23 cellular contexts compared by ENCODE assay signal in genomic region chr17:18291718-18292540, GRCh38. TPM values are rescaled to one million over a fixed set of nuclear protein-coding genes. Genes with fewer than 3 reads are reported as not detected.
DNase-seq lines count a peak whose midpoint lies in the region; ATAC-seq and TF ChIP-seq lines count a peak whose summit lies in the region.
"Had no signal": no experiment of that assay in that cellular context is flagged by ENCODE, and none has a peak within 500 bp of the region (broad histone marks: within the 10 kb centered on the region; RNA-seq: fewer than 3 reads in every experiment).

No MANE protein-coding gene starts in this region.

- no peaks in the 10 kb centered on the region for H3K79me2 ChIP-seq in osteoblast (ENCODE audit: insufficient read depth, low read length)

- no peak overlapping the region for H3K4me2 ChIP-seq in osteoblast (ENCODE audit: insufficient read depth, low read length)
- H3K4me2 ChIP-seq: A549 had no signal

- H3K36me3 ChIP-seq in osteoblast (ENCODE audit: insufficient read depth, low read length) (peaks cover 49% of the 10 kb centered on the region), spleen (peaks cover 6 to 99% (median 74%) of the 10 kb centered on the region in 6 donors)

- H3K36me3 Mint-ChIP-seq in activated T-cell treated with anti-CD3 and anti-CD28 coated beads, Interleukin-2, amount 50 U/mL, for 72 hours (ENCODE audit: insufficient read depth in 2 of 2), result peaks cover 10 to 15% of the 10 kb centered on the region in 2 donors
- H3K36me3 Mint-ChIP-seq in endothelial cell (ENCODE audit: low read depth, unreplicated experiment), result peaks cover 43% of the 10 kb centered on the region

- peak overlapping the region; percentile 63 for H3K27ac Mint-ChIP-seq in activated T-cell treated with anti-CD3 and anti-CD28 coated beads, Interleukin-2, amount 50 U/mL, for 72 hours
- H3K27ac Mint-ChIP-seq in endothelial cell (ENCODE audit: unreplicated experiment), result peak overlapping the region; percentile 26
- H3K27ac Mint-ChIP-seq: CD8-positive, alpha-beta T cell had no signal

- ATAC-seq in activated T-cell treated with anti-CD3 and anti-CD28 coated beads, Interleukin-2, amount 50 U/mL, for 72 hours (replicated peaks in 1 of 2), result no peak
- ATAC-seq: CD8-positive, alpha-beta T cell; GM12878; PC-3 had no signal

- H3K4me3 Mint-ChIP-seq in activated T-cell treated with anti-CD3 and anti-CD28 coated beads, Interleukin-2, amount 50 U/mL, for 72 hours, result no peak overlapping the region
- peak overlapping the region; percentile 51 for H3K4me3 Mint-ChIP-seq in endothelial cell (ENCODE audit: unreplicated experiment)
- H3K4me3 Mint-ChIP-seq: CD8-positive, alpha-beta T cell had no signal

- H3K4me1 Mint-ChIP-seq in activated T-cell treated with anti-CD3 and anti-CD28 coated beads, Interleukin-2, amount 50 U/mL, for 72 hours (ENCODE audit: low read depth), result no peaks in the 10 kb centered on the region
- H3K4me1 Mint-ChIP-seq in endothelial cell (ENCODE audit: unreplicated experiment), result no peaks in the 10 kb centered on the region

- H3K4me1 ChIP-seq in osteoblast (ENCODE audit: insufficient read depth, low read length) (no peaks in the 10 kb centered on the region), spleen (peaks cover 0 to 10% (median 3%) of the 10 kb centered on the region in 6 donors)
- H3K4me1 ChIP-seq: A549, Caco-2 had no signal

- no peaks in the 10 kb centered on the region for H3K27me3 ChIP-seq in osteoblast (ENCODE audit: insufficient read depth, low read length)
- H3K27me3 ChIP-seq in spleen (replicated peaks in 1 of 7), result no peaks in the 10 kb centered on the region

- POLR2A ChIA-PET in GM10248 (lab: Yijun Ruan, JAX), result no interaction called here

- no peaks in the 10 kb centered on the region for H3K27me3 Mint-ChIP-seq in activated T-cell treated with anti-CD3 and anti-CD28 coated beads, Interleukin-2, amount 50 U/mL, for 72 hours (ENCODE audit: low read depth)
- peaks cover 2% of the 10 kb centered on the region for H3K27me3 Mint-ChIP-seq in endothelial cell (ENCODE audit: unreplicated experiment)

- H3K9me3 Mint-ChIP-seq in activated T-cell treated with anti-CD3 and anti-CD28 coated beads, Interleukin-2, amount 50 U/mL, for 72 hours, result no peaks in the 10 kb centered on the region
- no peaks in the 10 kb centered on the region for H3K9me3 Mint-ChIP-seq in endothelial cell (ENCODE audit: unreplicated experiment)
- H3K9me3 Mint-ChIP-seq: CD8-positive, alpha-beta T cell had no signal

- CTCF ChIA-PET in GM10248 (lab: Yijun Ruan, JAX), result no interaction called here

- TF ChIP-seq POLR2A in spleen (IDR thresholded peaks at IDR 0.05), result no peak

- no peaks in the 10 kb centered on the region for H4K20me1 ChIP-seq in osteoblast (ENCODE audit: insufficient read depth, low read length)

- no peak overlapping the region for H3K27ac ChIP-seq in osteoblast (ENCODE audit: low read depth, low read length)
- no peak overlapping the region for H3K27ac ChIP-seq in spleen
- H3K27ac ChIP-seq: A549 had no signal

- H3K4me3 ChIP-seq in osteoblast (ENCODE audit: insufficient read depth, low read length) (no peak overlapping the region), spleen (no peak overlapping the region), foreskin fibroblast (ENCODE audit: low read depth in 1 of 2, low read length in 2 of 2) (no peak overlapping the region)
- H3K4me3 ChIP-seq: A549, GM12878 had no signal

- no peak for DNase-seq in activated T-cell treated with anti-CD3 and anti-CD28 coated beads, Interleukin-2, amount 50 U/mL, for 72 hours
- no peak for DNase-seq in activated T-cell treated with anti-CD3 and anti-CD28 coated beads, Interleukin-2, amount 50 U/mL, for 1 hour
- DNase-seq in endothelial cell (ENCODE audit: low spot score) (no peak), osteoblast (ENCODE audit: insufficient read length, low spot score, missing footprints) (peak; percentile 62), spleen (peak; percentile 41), foreskin fibroblast (no peak), GM10248 (ENCODE audit: extremely low spot score) (no peak)
- DNase-seq in stimulated activated naive CD4-positive, alpha-beta T cell (lab: John Stamatoyannopoulos, UW), result no peak
- DNase-seq: C1 segment of cervical spinal cord; Caco-2; CD8-positive, alpha-beta T cell; HCEC 1CT; NCI-H1048; NCI-H1417; NCI-H1694; NCI-H2029 treated with DMSO at 0.1 percent for 48 hours; NCI-H446 treated with DMSO at 0.1 percent for 48 hours; NCI-H526; NCI-H82; NK-92 treated with Interleukin-12 subunit alpha and Interleukin-12 subunit beta, amount 100 ng/mL, for 24 hours; PC-3 had no signal

- H2AFZ ChIP-seq in osteoblast (ENCODE audit: low read length), result no peak overlapping the region

- intact Hi-C loops in spleen (cut with DNase I; ENCODE audit: low total_unique reads), result no loop called here

- no peaks in the 10 kb centered on the region for H3K9me3 ChIP-seq in osteoblast (ENCODE audit: low read depth, low read length)
- no peaks in the 10 kb centered on the region for H3K9me3 ChIP-seq in spleen
- H3K9me3 ChIP-seq: A549 had no signal

- TF ChIP-seq CTCF in endothelial cell (IDR thresholded peaks at IDR 0.05; ENCODE audit: unreplicated experiment) (no peak), osteoblast (IDR thresholded peaks at IDR 0.05; ENCODE audit: extremely low read depth, low read depth, low read length) (no peak), spleen (IDR thresholded peaks at IDR 0.05 in 8 of 11, conservative IDR thresholded peaks at IDR 0.05 in 3 of 11) (no peak), foreskin fibroblast (IDR thresholded peaks at IDR 0.05; ENCODE audit: low read depth, low read length) (no peak), GM10248 (IDR thresholded peaks at IDR 0.05; ENCODE audit: control extremely low read depth, extremely low read depth, low read depth, missing control alignments) (no peak)

- 92 to 97% (median 93%) methylated on average over 15 of the region's 15 CpGs for WGBS in spleen, 5 donors

RNA-seq across cellular contexts. Expression of gene TOP3A, which starts 22.9 kb away (rescaled TPM):
- total RNA-seq in activated T-cell treated with anti-CD3 and anti-CD28 coated beads, Interleukin-2, amount 50 U/mL, for 72 hours, result 10 to 100 TPM; 72.0 to 90.6 TPM
- total RNA-seq in endothelial cell (ENCODE audit: unreplicated experiment), result 39.2 TPM
- total RNA-seq in osteoblast, result 36.2 and 39.5 TPM in 2 replicates
- total RNA-seq in spleen, result 10 to 100 TPM; 42.0 to 60.1 (median 48.2) TPM
- polyA plus RNA-seq in spleen, result 10 to 100 TPM in 2 of 3 donors, 1 to 10 TPM in 1; 9.8 to 18.5 (median 12.7) TPM

RNA-seq across cellular contexts. Expression of gene SMCR8, which starts 23.2 kb away (rescaled TPM):
- total RNA-seq in activated T-cell treated with anti-CD3 and anti-CD28 coated beads, Interleukin-2, amount 50 U/mL, for 72 hours, result 10 to 100 TPM; 17.3 to 18.7 TPM
- total RNA-seq in endothelial cell (ENCODE audit: unreplicated experiment) (21.3 TPM), osteoblast (22.1 TPM in 2 replicates), spleen (10 to 100 TPM; 25.8 to 38.0 (median 32.3) TPM)
- 1 to 10 TPM; 3.9 to 9.2 (median 4.0) TPM for polyA plus RNA-seq in spleen

RNA-seq across cellular contexts. Expression of gene MIEF2, which starts 31.5 kb away (rescaled TPM):
- total RNA-seq in activated T-cell treated with anti-CD3 and anti-CD28 coated beads, Interleukin-2, amount 50 U/mL, for 72 hours, result 1 to 10 TPM; 7.8 to 9.4 TPM
- 11.6 TPM for total RNA-seq in endothelial cell (ENCODE audit: unreplicated experiment)
- 14.5 and 16.5 TPM in 2 replicates for total RNA-seq in osteoblast
- total RNA-seq in spleen, result 10 to 100 TPM in 6 of 7 donors, 1 to 10 TPM in 1; 8.5 to 24.8 (median 13.5) TPM
- polyA plus RNA-seq in spleen, result 1 to 10 TPM; 4.6 to 7.5 (median 4.8) TPM

RNA-seq across cellular contexts. Expression of gene FLII, which starts 33.4 kb away (rescaled TPM):
- total RNA-seq in activated T-cell treated with anti-CD3 and anti-CD28 coated beads, Interleukin-2, amount 50 U/mL, for 72 hours, result 100 to 1,000 TPM; 318 to 373 TPM
- total RNA-seq in endothelial cell (ENCODE audit: unreplicated experiment), result 355 TPM
- 208 and 212 TPM in 2 replicates for total RNA-seq in osteoblast
- total RNA-seq in spleen, result 100 to 1,000 TPM; 272 to 346 (median 287) TPM
- polyA plus RNA-seq in spleen, result 100 to 1,000 TPM; 143 to 214 (median 211) TPM

Comparison
In these comparisons a context has a peak if more than half of its experiments do, and no peak if none do; other contexts are left out.
1. DNase-seq: peak in osteoblast (single experiment) and spleen (single experiment); none in activated T-cell treated with anti-CD3 and anti-CD28 coated beads, Interleukin-2, amount 50 U/mL, for 72 hours (0 of 2), activated T-cell treated with anti-CD3 and anti-CD28 coated beads, Interleukin-2, amount 50 U/mL, for 1 hour (single experiment), endothelial cell (single experiment), foreskin fibroblast (0 of 2), stimulated activated naive CD4-positive, alpha-beta T cell (0 of 6) and GM10248 (single experiment).